Comparison of ENCODE assay signal across 20 cellular contexts in genomic region chr12:31207799-31208465, GRCh38.
A peak's percentile ranks its signal among the peaks of the same experiment; 100 is the strongest.
DNase-seq lines count a peak whose midpoint lies in the region; ATAC-seq and TF ChIP-seq lines count a peak whose summit lies in the region.
"Had no signal": no experiment of that assay in that cellular context is flagged by ENCODE, and none has a peak within 500 bp of the region (broad histone marks: within the 10 kb centered on the region; RNA-seq: fewer than 3 reads in every experiment).

No MANE protein-coding gene starts in this region.

- H3K27ac ChIP-seq in mammary epithelial cell (ENCODE audit: insufficient read depth, low read depth, low read length): peak overlapping the region; percentile 51
- H3K27ac ChIP-seq: A549, HL-60, KMS-11 had no signal

- H3K9ac ChIP-seq in mammary epithelial cell (ENCODE audit: insufficient read depth, low read length): no peak overlapping the region
- H3K9ac ChIP-seq: KMS-11, SK-N-SH had no signal

- H3K4me2 ChIP-seq in mammary epithelial cell (ENCODE audit: insufficient read depth, low read depth, low read length): peak overlapping the region; percentile 27
- H3K4me2 ChIP-seq: A549, KMS-11, SK-N-SH had no signal

- no peaks in the 10 kb centered on the region for H4K20me1 ChIP-seq in mammary epithelial cell (ENCODE audit: insufficient read depth, low read length)

- POLR2A ChIA-PET in WTC11 (lab: Charles Lee): no interaction called here

- no peaks in the 10 kb centered on the region for H3K36me3 ChIP-seq in mammary epithelial cell (ENCODE audit: insufficient read depth, low read length)
- H3K36me3 ChIP-seq: BE2C had no signal

- H3K4me1 Mint-ChIP-seq in Calu3 (ENCODE audit: low read depth, unreplicated experiment): peaks cover 82% of the 10 kb centered on the region
- H3K4me1 Mint-ChIP-seq in WTC11: peaks cover 32% of the 10 kb centered on the region

- H2AFZ ChIP-seq in mammary epithelial cell (ENCODE audit: low read depth, low read length): no peak overlapping the region

- H3K36me3 Mint-ChIP-seq in Calu3 (ENCODE audit: insufficient read depth, unreplicated experiment): peaks cover 26% of the 10 kb centered on the region
- no peaks in the 10 kb centered on the region for H3K36me3 Mint-ChIP-seq in WTC11

- H3K27ac Mint-ChIP-seq in Calu3 (ENCODE audit: unreplicated experiment): peak overlapping the region; percentile 82
- no peak overlapping the region for H3K27ac Mint-ChIP-seq in WTC11

- no peak for DNase-seq in Calu3
- DNase-seq in HS-27A (ENCODE audit: low read depth): peak; percentile 35
- peak; percentile 65 for DNase-seq in mammary epithelial cell
- peak; percentile 7 for DNase-seq in fibroblast of the aortic adventitia (ENCODE audit: low read depth)
- DNase-seq in WTC11 (ENCODE audit: low spot score): no peak
- DNase-seq: BE2C, EL, MV-4-11, NCI-H1105 treated with DMSO at 0.1 percent for 48 hours, NCI-H2029 treated with DMSO at 0.1 percent for 48 hours, NCI-H2171, NCI-H526, RPMI8226, SIG-M5, SK-N-SH had no signal

- CTCF ChIA-PET in Calu3 (lab: Charles Lee): no interaction called here
- CTCF ChIA-PET in mammary epithelial cell (lab: Charles Lee; ENCODE audit: low non-redundant PET): no interaction called here
- CTCF ChIA-PET in WTC11 (lab: Charles Lee): interaction anchor here (1.6 kb wide), 1 partner anchor 63 kb away, joined by 4 read pairs; no protein-coding TSS in a partner anchor

- intact Hi-C loops in Calu3 (cut with micrococcal nuclease; ENCODE audit: unreplicated experiment): loop anchor here (5.0 kb wide), 1 partner anchor 451 kb away; no protein-coding TSS in a partner anchor
- intact Hi-C loops in mammary epithelial cell (cut with micrococcal nuclease): no loop called here

- H3K4me1 ChIP-seq in mammary epithelial cell (ENCODE audit: insufficient read depth, low read length): peaks cover 45% of the 10 kb centered on the region
- H3K4me1 ChIP-seq: BE2C had no signal

- BruUV-seq in Calu3 (replicated peaks; lab: Mats Ljungman, UMichigan) (no TSS peak), mammary epithelial cell (replicated peaks; lab: Mats Ljungman, UMichigan) (no TSS peak)

- 26% methylated on average over 3 of the region's 3 CpGs for WGBS in mammary epithelial cell (ENCODE audit: low coverage, missing lambda C conversion rate)

- H3K4me3 ChIP-seq in mammary epithelial cell (replicated peaks in 1 of 3; ENCODE audit: insufficient read depth in 1 of 3, low read depth in 2 of 3, low read length in 3 of 3) (no peak overlapping the region), fibroblast of the aortic adventitia (ENCODE audit: low read depth, low read length) (no peak overlapping the region)
- H3K4me3 ChIP-seq: A549 had no signal

- H3K4me3 Mint-ChIP-seq in Calu3 (ENCODE audit: low read depth, unreplicated experiment) (peak overlapping the region; percentile 5), WTC11 (no peak overlapping the region)

- H3K27me3 Mint-ChIP-seq in Calu3 (ENCODE audit: unreplicated experiment): no peaks in the 10 kb centered on the region
- H3K27me3 Mint-ChIP-seq in WTC11 (ENCODE audit: low read depth): no peaks in the 10 kb centered on the region

- H3K9me3 Mint-ChIP-seq in Calu3 (ENCODE audit: low read depth, unreplicated experiment) (peaks cover 2% of the 10 kb centered on the region), WTC11 (peaks cover 3% of the 10 kb centered on the region; the same call in 1 of the 2 replicates)

- no peak for TF ChIP-seq CTCF in Calu3 (IDR thresholded peaks at IDR 0.05; ENCODE audit: unreplicated experiment)
- TF ChIP-seq CTCF in mammary epithelial cell (conservative IDR thresholded peaks at IDR 0.05 in 1 of 2, IDR thresholded peaks at IDR 0.05 in 1 of 2; ENCODE audit: extremely low read depth in 1 of 2, insufficient read depth in 1 of 2, low read depth in 1 of 2, low read length in 2 of 2): no peak
- no peak for TF ChIP-seq CTCF in fibroblast of the aortic adventitia (IDR thresholded peaks at IDR 0.05; ENCODE audit: insufficient read depth, low read length)
- no peak for TF ChIP-seq CTCF in WTC11 (IDR thresholded peaks at IDR 0.05)

- in situ Hi-C loops in mammary epithelial cell (cut with MboI; ENCODE audit: low sequenced_read_pairs in 2 of 2): no loop called here

- ATAC-seq in HG03196 (IDR thresholded peaks at IDR 0.05; ENCODE audit: unreplicated experiment) (no peak), HG03342 (IDR thresholded peaks at IDR 0.05; ENCODE audit: unreplicated experiment) (no peak), WTC11 (no peak)
- ATAC-seq: A549 had no signal

- H3K79me2 ChIP-seq in mammary epithelial cell (ENCODE audit: insufficient read depth, low read length): no peaks in the 10 kb centered on the region

- no peaks in the 10 kb centered on the region for H3K27me3 ChIP-seq in mammary epithelial cell (ENCODE audit: insufficient read depth, low read length)
- H3K27me3 ChIP-seq: BE2C had no signal

- H3K9me3 ChIP-seq in mammary epithelial cell (replicated peaks; ENCODE audit: insufficient read depth, low read length): no peaks in the 10 kb centered on the region
- H3K9me3 ChIP-seq: A549, BE2C, SK-N-SH had no signal

- dilution Hi-C loops in mammary epithelial cell (cut with HindIII; ENCODE audit: low sequenced_read_pairs): loop anchor here (5.0 kb wide), 1 partner anchor 34 kb away; no protein-coding TSS in a partner anchor

TF ChIP-seq in WTC11, 78 proteins besides CTCF, POLR2A, EP300 and RAD21:
- TF ChIP-seq KAT7 (CRISPR knock-in tag; IDR thresholded peaks at IDR 0.05; ENCODE audit: borderline replicate concordance) (no peak), SOX15 (CRISPR knock-in tag; IDR thresholded peaks at IDR 0.05) (no peak), FOXP4 (CRISPR knock-in tag; IDR thresholded peaks at IDR 0.05) (no peak), ZNF396 (CRISPR knock-in tag; IDR thresholded peaks at IDR 0.05; ENCODE audit: borderline replicate concordance) (no peak), NFATC4 (CRISPR knock-in tag; IDR thresholded peaks at IDR 0.05) (no peak), ZSCAN18 (CRISPR knock-in tag; IDR thresholded peaks at IDR 0.05) (no peak)

Comparison
In these comparisons a context has a peak if more than half of its experiments do, and no peak if none do; other contexts are left out.
1. DNase-seq: peak in HS-27A (single experiment), mammary epithelial cell (single experiment) and fibroblast of the aortic adventitia (single experiment); none in Calu3 (single experiment) and WTC11 (single experiment).